27 cellular contexts compared by ENCODE assay signal in genomic region chr11:78181155-78181554, GRCh38. TPM values are rescaled to one million over a fixed set of nuclear protein-coding genes. Genes with fewer than 3 reads are reported as not detected.
DNase-seq lines count a peak whose midpoint lies in the region; ATAC-seq and TF ChIP-seq lines count a peak whose summit lies in the region.
"Had no signal": no experiment of that assay in that cellular context is flagged by ENCODE, and none has a peak within 500 bp of the region (broad histone marks: within the 10 kb centered on the region; RNA-seq: fewer than 3 reads in every experiment).

No MANE protein-coding gene starts in this region.

- no peak for TF ChIP-seq POLR2A in adrenal gland (IDR thresholded peaks at IDR 0.05)

- no peaks in the 10 kb centered on the region for H3K27me3 ChIP-seq in adrenal gland
- H3K27me3 ChIP-seq: brain microvascular endothelial cell had no signal

- H3K36me3 Mint-ChIP-seq in CD14-positive monocyte, result peaks cover 35 to 51% of the 10 kb centered on the region in 2 donors
- H3K36me3 Mint-ChIP-seq in activated CD4-positive, alpha-beta memory T cell treated with anti-CD3 and anti-CD28 coated beads, Interleukin-2, amount 10 ng/mL, durations not matched to agents 7 days and 5 days (ENCODE audit: low read depth), result peaks cover 36% of the 10 kb centered on the region

- H3K4me3 Mint-ChIP-seq in CD14-positive monocyte, result no peak overlapping the region
- H3K4me3 Mint-ChIP-seq in activated CD4-positive, alpha-beta memory T cell treated with anti-CD3 and anti-CD28 coated beads, Interleukin-2, amount 10 ng/mL, durations not matched to agents 7 days and 5 days, result no peak overlapping the region
- H3K4me3 Mint-ChIP-seq: activated naive CD8-positive, alpha-beta T cell treated with anti-CD3 and anti-CD28 coated beads, Interleukin-2, amount 10 ng/mL, durations not matched to agents 7 days and 5 days; H9 had no signal

- peaks cover 20% of the 10 kb centered on the region for H3K4me1 Mint-ChIP-seq in CD14-positive monocyte
- H3K4me1 Mint-ChIP-seq in activated CD4-positive, alpha-beta memory T cell treated with anti-CD3 and anti-CD28 coated beads, Interleukin-2, amount 10 ng/mL, durations not matched to agents 7 days and 5 days, result peaks cover 2% of the 10 kb centered on the region
- H3K4me1 Mint-ChIP-seq: activated naive CD8-positive, alpha-beta T cell treated with anti-CD3 and anti-CD28 coated beads, Interleukin-2, amount 10 ng/mL, durations not matched to agents 7 days and 5 days had no signal

- TF ChIP-seq CTCF in CD14-positive monocyte (IDR thresholded peaks at IDR 0.05), result no peak
- no peak for TF ChIP-seq CTCF in adrenal gland (IDR thresholded peaks at IDR 0.05)
- no peak for TF ChIP-seq CTCF in GM13977 (IDR thresholded peaks at IDR 0.05; ENCODE audit: extremely low read depth, insufficient read depth, missing control alignments)

- no peaks in the 10 kb centered on the region for H3K9me3 ChIP-seq in adrenal gland (replicated peaks in 1 of 3)
- H3K9me3 ChIP-seq: lower lobe of right lung, thoracic aorta had no signal

- intact Hi-C loops in CD14-positive monocyte (cut with micrococcal nuclease), result no loop called here
- intact Hi-C loops in adrenal gland (cut with DNase I), result no loop called here

- H3K9me3 Mint-ChIP-seq in CD14-positive monocyte, result peaks cover 3 to 13% (median 6%) of the 10 kb centered on the region in 7 donors
- H3K9me3 Mint-ChIP-seq in activated CD4-positive, alpha-beta memory T cell treated with anti-CD3 and anti-CD28 coated beads, Interleukin-2, amount 10 ng/mL, durations not matched to agents 7 days and 5 days, result peaks cover 5% of the 10 kb centered on the region
- H3K9me3 Mint-ChIP-seq: H9 had no signal

- in situ Hi-C loops in GM13977 (cut with MboI; ENCODE audit: low pct_unique_long_range_greater_than_20kb, low sequenced_read_pairs, unreplicated experiment), result no loop called here

- no peak overlapping the region for H3K27ac ChIP-seq in adrenal gland
- H3K27ac ChIP-seq: brain microvascular endothelial cell, HL-60, lower lobe of right lung, parathyroid adenoma, thoracic aorta had no signal

- 75 to 89% (median 88%) methylated on average over 3 of the region's 3 CpGs for WGBS in adrenal gland, 4 donors

- CTCF ChIA-PET in activated CD4-positive, alpha-beta memory T cell treated with anti-CD3 and anti-CD28 coated beads, Interleukin-2, amount 10 ng/mL, durations not matched to agents 7 days and 5 days (lab: Charles Lee), result no interaction called here

- H3K27me3 Mint-ChIP-seq in CD14-positive monocyte (ENCODE audit: low read depth in 3 of 3), result peaks cover 0 to 2% (median 0%) of the 10 kb centered on the region in 3 donors
- no peaks in the 10 kb centered on the region for H3K27me3 Mint-ChIP-seq in activated CD4-positive, alpha-beta memory T cell treated with anti-CD3 and anti-CD28 coated beads, Interleukin-2, amount 10 ng/mL, durations not matched to agents 7 days and 5 days
- H3K27me3 Mint-ChIP-seq: activated naive CD8-positive, alpha-beta T cell treated with anti-CD3 and anti-CD28 coated beads, Interleukin-2, amount 10 ng/mL, durations not matched to agents 7 days and 5 days had no signal

- H3K4me3 ChIP-seq in adrenal gland, result no peak overlapping the region
- H3K4me3 ChIP-seq: coronary artery, lower lobe of right lung, thoracic aorta had no signal

- H3K36me3 ChIP-seq in adrenal gland (replicated peaks in 1 of 2), result no peaks in the 10 kb centered on the region
- H3K36me3 ChIP-seq: lower lobe of right lung, thoracic aorta had no signal

- H3K27ac Mint-ChIP-seq in CD14-positive monocyte, result peak overlapping the region; percentile 47 to 92 (median 76)
- no peak overlapping the region for H3K27ac Mint-ChIP-seq in activated CD4-positive, alpha-beta memory T cell treated with anti-CD3 and anti-CD28 coated beads, Interleukin-2, amount 10 ng/mL, durations not matched to agents 7 days and 5 days
- H3K27ac Mint-ChIP-seq: activated naive CD8-positive, alpha-beta T cell treated with anti-CD3 and anti-CD28 coated beads, Interleukin-2, amount 10 ng/mL, durations not matched to agents 7 days and 5 days; H9 had no signal

- ATAC-seq in GM19328 (IDR thresholded peaks at IDR 0.05; ENCODE audit: unreplicated experiment), result no peak
- ATAC-seq: lower lobe of right lung, right cardiac atrium had no signal

- H3K4me1 ChIP-seq in adrenal gland (replicated peaks in 1 of 2), result peaks cover 11 to 25% of the 10 kb centered on the region in 2 donors
- H3K4me1 ChIP-seq: parathyroid adenoma had no signal

- DNase-seq in CD14-positive monocyte (ENCODE audit: low spot score) (no peak), MV-4-11 (lab: John Stamatoyannopoulos, UW) (peak; percentile 56), amniotic epithelial cell (ENCODE audit: low read depth) (peak; percentile 70), fibroblast of gingiva (ENCODE audit: low read depth) (peak; percentile 38), adrenal gland (no peak), GM13977 (ENCODE audit: low spot score) (no peak)
- no peak for DNase-seq in activated CD4-positive, alpha-beta memory T cell treated with anti-CD3 and anti-CD28 coated beads, Interleukin-2, amount 10 ng/mL, durations not matched to agents 7 days and 5 days
- DNase-seq: ACHN; activated CD4-positive, alpha-beta T cell treated with anti-CD3 and anti-CD28 coated beads, Interleukin-2, amount 50 U/mL, for 4 hours; activated CD4-positive, CD25-positive, alpha-beta regulatory T cell; activated naive CD8-positive, alpha-beta T cell treated with anti-CD3 and anti-CD28 coated beads, Interleukin-2, amount 10 ng/mL, durations not matched to agents 7 days and 5 days; brain microvascular endothelial cell; C1 segment of cervical spinal cord; Calu3; H9; kidney glomerular epithelial cell; lower lobe of right lung; NCI-H1417 treated with DMSO at 0.1 percent for 48 hours; NCI-H510A; right cardiac atrium; stimulated activated CD4-positive, alpha-beta T cell treated with anti-CD3 and anti-CD28 coated beads, Interleukin-4, amount 100 ng/mL, for 1 hour; stimulated activated naive CD4-positive, alpha-beta T cell had no signal

- POLR2A ChIA-PET in activated CD4-positive, alpha-beta memory T cell treated with anti-CD3 and anti-CD28 coated beads, Interleukin-2, amount 10 ng/mL, durations not matched to agents 7 days and 5 days (lab: Charles Lee), result no interaction called here

RNA-seq across cellular contexts. Expression of gene KCTD21, which starts 7.3 kb away (rescaled TPM):
- 1 to 10 TPM; 3.2 to 5.2 TPM for polyA plus RNA-seq in CD14-positive monocyte
- total RNA-seq in activated CD4-positive, alpha-beta memory T cell treated with anti-CD3 and anti-CD28 coated beads, Interleukin-2, amount 10 ng/mL, durations not matched to agents 7 days and 5 days, result 1 to 10 TPM; 7.5 to 9.3 TPM
- 10 to 100 TPM; 17.0 to 32.9 (median 26.4) TPM for total RNA-seq in adrenal gland
- 10 to 100 TPM in 2 of 3 donors, 1 to 10 TPM in 1; 9.3 to 54.0 (median 11.7) TPM for polyA plus RNA-seq in adrenal gland

RNA-seq across cellular contexts. Expression of gene USP35, which starts 7.6 kb away (rescaled TPM):
- polyA plus RNA-seq in CD14-positive monocyte (under 1 TPM; 0.42 to 0.63 TPM), adrenal gland (10 to 100 TPM; 16.5 to 75.9 (median 30.1) TPM)
- 10 to 100 TPM; 10.8 to 12.1 TPM for total RNA-seq in activated CD4-positive, alpha-beta memory T cell treated with anti-CD3 and anti-CD28 coated beads, Interleukin-2, amount 10 ng/mL, durations not matched to agents 7 days and 5 days
- 10 to 100 TPM; 23.4 to 47.9 (median 34.2) TPM for total RNA-seq in adrenal gland

RNA-seq across cellular contexts. Expression of gene ALG8, which starts 41.7 kb away (rescaled TPM):
- polyA plus RNA-seq in CD14-positive monocyte (10 to 100 TPM; 40.6 to 41.7 TPM), adrenal gland (100 to 1,000 TPM in 2 of 3 donors, 10 to 100 TPM in 1; 92.1 to 129 (median 119) TPM)
- total RNA-seq in activated CD4-positive, alpha-beta memory T cell treated with anti-CD3 and anti-CD28 coated beads, Interleukin-2, amount 10 ng/mL, durations not matched to agents 7 days and 5 days, result 10 to 100 TPM; 40.2 to 48.1 TPM
- 10 to 100 TPM; 28.9 to 64.0 (median 48.4) TPM for total RNA-seq in adrenal gland

Comparison
In these comparisons a context has a peak if more than half of its experiments do, and no peak if none do; other contexts are left out.
1. DNase-seq: peak in MV-4-11 (single experiment), amniotic epithelial cell (single experiment) and fibroblast of gingiva (single experiment); none in CD14-positive monocyte (single experiment), activated CD4-positive, alpha-beta memory T cell treated with anti-CD3 and anti-CD28 coated beads, Interleukin-2, amount 10 ng/mL, durations not matched to agents 7 days and 5 days (single experiment), adrenal gland (0 of 7) and GM13977 (single experiment).